In the genomic region with DNA sequence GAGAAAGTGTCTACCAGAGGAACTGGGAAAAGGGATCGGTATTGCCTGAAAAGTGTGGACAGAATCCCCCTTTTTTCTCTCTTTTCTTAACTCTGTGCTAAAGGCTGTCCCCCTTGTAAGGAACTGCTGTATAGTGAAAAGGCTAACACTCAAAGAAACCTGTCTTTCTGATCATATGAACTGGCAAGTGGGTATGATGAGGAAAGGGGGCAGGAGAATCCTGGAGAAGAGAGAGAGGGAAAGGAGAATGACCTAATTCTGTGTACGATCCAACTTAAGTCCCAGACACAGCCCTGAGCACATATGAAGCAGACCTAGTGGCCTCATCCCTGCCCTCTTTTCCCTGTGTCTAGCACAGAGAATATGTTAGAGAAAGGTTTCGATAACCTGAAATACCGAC, we compare ENCODE assay signal across 11 cellular contexts. TPM values are rescaled to one million over a fixed set of nuclear protein-coding genes. Genes with fewer than 3 reads are reported as not detected.
DNase-seq lines count a peak whose midpoint lies in the region; ATAC-seq and TF ChIP-seq lines count a peak whose summit lies in the region.
"Had no signal": no experiment of that assay in that cellular context is flagged by ENCODE, and none has a peak within 500 bp of the region (broad histone marks: within the 10 kb centered on the region; RNA-seq: fewer than 3 reads in every experiment).

No MANE protein-coding gene starts in this region.

- CTCF ChIA-PET in PC-9 (lab: Charles Lee) = interaction anchor here (0.9 to 2.0 kb wide), 4 partner anchors 101 to 311 kb away, joined by 4 to 15 read pairs (median 8); a partner anchor contains a TSS

- no peaks in the 10 kb centered on the region for H3K9me3 ChIP-seq in PC-9 (ENCODE audit: insufficient read depth, low read depth)
- H3K9me3 ChIP-seq in hepatocyte (ENCODE audit: low read depth) = no peaks in the 10 kb centered on the region
- H3K9me3 ChIP-seq: neutrophil had no signal

- H3K36me3 ChIP-seq in PC-9 (ENCODE audit: low read depth) (no peaks in the 10 kb centered on the region), hepatocyte (replicated peaks; ENCODE audit: insufficient read depth, low read depth) (no peaks in the 10 kb centered on the region)
- H3K36me3 ChIP-seq: BLaER1, neutrophil had no signal

- no peak for TF ChIP-seq CTCF in PC-9 (conservative IDR thresholded peaks at IDR 0.05)
- TF ChIP-seq CTCF in hepatocyte (IDR thresholded peaks at IDR 0.05; ENCODE audit: poor library complexity) = no peak

- POLR2A ChIA-PET in PC-9 (lab: Charles Lee; ENCODE audit: unreplicated experiment) = interaction anchor here (0.5 to 0.9 kb wide), 2 partner anchors 659 to 1295 kb away, joined by 3 to 4 read pairs; no protein-coding TSS in a partner anchor

- DNase-seq in activated T-cell treated with anti-CD3 and anti-CD28 coated beads, Interleukin-2, amount 50 U/mL, for 72 hours = peak in 1 of 2 donors; percentile 2
- DNase-seq in activated T-cell treated with anti-CD3 and anti-CD28 coated beads, Interleukin-2, amount 50 U/mL, for 1 hour = no peak
- DNase-seq in PC-9 = no peak
- no peak for DNase-seq in hepatocyte (ENCODE audit: low spot score)
- DNase-seq in dedifferentiated amniotic fluid mesenchymal stem cell (ENCODE audit: extremely low spot score) = no peak
- no peak for DNase-seq in posterior cingulate gyrus

- H3K79me2 ChIP-seq in PC-9 (ENCODE audit: low read depth) (no peaks in the 10 kb centered on the region), hepatocyte (no peaks in the 10 kb centered on the region)

- H3K4me3 Mint-ChIP-seq in activated T-cell treated with anti-CD3 and anti-CD28 coated beads, Interleukin-2, amount 50 U/mL, for 72 hours = peak overlapping the region; percentile 85 to 92

- H3K27me3 ChIP-seq in PC-9 (ENCODE audit: insufficient read depth, low read depth) (no peaks in the 10 kb centered on the region), hepatocyte (no peaks in the 10 kb centered on the region)
- H3K27me3 ChIP-seq: BLaER1 had no signal

- peak overlapping the region; percentile 89 for H3K27ac Mint-ChIP-seq in activated T-cell treated with anti-CD3 and anti-CD28 coated beads, Interleukin-2, amount 50 U/mL, for 72 hours

- ATAC-seq in activated T-cell treated with anti-CD3 and anti-CD28 coated beads, Interleukin-2, amount 50 U/mL, for 72 hours (replicated peaks in 1 of 2) = no peak
- ATAC-seq in GM21381 (IDR thresholded peaks at IDR 0.05; ENCODE audit: unreplicated experiment) = no peak

- H4K20me1 ChIP-seq in PC-9 (ENCODE audit: insufficient read depth) = no peaks in the 10 kb centered on the region
- H4K20me1 ChIP-seq in hepatocyte (ENCODE audit: insufficient read depth, poor library complexity, severe bottlenecking) = no peaks in the 10 kb centered on the region
- H4K20me1 ChIP-seq: BLaER1 had no signal

- H3K9me3 Mint-ChIP-seq in activated T-cell treated with anti-CD3 and anti-CD28 coated beads, Interleukin-2, amount 50 U/mL, for 72 hours = no peaks in the 10 kb centered on the region
- H3K9me3 Mint-ChIP-seq: T-helper 1 cell treated with Interleukin-12 subunit alpha and Interleukin-12 subunit beta and Interleukin-4 antibody, amounts not matched to agents 30 μg/mL and 1 μg/mL, for 36 hours had no signal

- H3K4me1 ChIP-seq in PC-9 (replicated peaks; ENCODE audit: insufficient read depth) (peaks cover 33% of the 10 kb centered on the region), hepatocyte (ENCODE audit: insufficient read depth) (no peaks in the 10 kb centered on the region)
- H3K4me1 ChIP-seq: BLaER1 had no signal

- peaks cover 16% of the 10 kb centered on the region for H3F3A ChIP-seq in PC-9 (ENCODE audit: insufficient read depth, low read depth)

- H3K27ac ChIP-seq in PC-9 (no peak overlapping the region), hepatocyte (no peak overlapping the region), temporal lobe (ENCODE audit: low read depth, low read length) (peak overlapping the region; percentile 27)
- H3K27ac ChIP-seq: neutrophil had no signal

- peak overlapping the region; percentile 99; the same call in 1 of the 2 replicates for H2AFZ ChIP-seq in PC-9
- H2AFZ ChIP-seq in hepatocyte = peak overlapping the region; percentile 82

- H3K27me3 Mint-ChIP-seq in activated T-cell treated with anti-CD3 and anti-CD28 coated beads, Interleukin-2, amount 50 U/mL, for 72 hours (ENCODE audit: low read depth) = no peaks in the 10 kb centered on the region

- peak overlapping the region; percentile 94; the same call in 1 of the 2 replicates for H3K4me3 ChIP-seq in PC-9
- H3K4me3 ChIP-seq in hepatocyte = no peak overlapping the region

- intact Hi-C loops in PC-9 (cut with micrococcal nuclease; ENCODE audit: unreplicated experiment) = loop anchor here (1.0 to 10.0 kb wide), 4 partner anchors 30 to 311 kb away; a partner anchor contains a TSS
- intact Hi-C loops in posterior cingulate gyrus (cut with DNase I) = loop anchor here (2.0 to 5.0 kb wide), 3 partner anchors 101 to 445 kb away; a partner anchor contains a TSS

- H3K9me2 ChIP-seq in PC-9 (ENCODE audit: insufficient read depth) (no peaks in the 10 kb centered on the region), hepatocyte (replicated peaks; ENCODE audit: insufficient read depth) (no peaks in the 10 kb centered on the region)

- peak overlapping the region; percentile 86 for H3K4me2 ChIP-seq in PC-9
- peak overlapping the region; percentile 79 for H3K4me2 ChIP-seq in hepatocyte

- H3K4me1 Mint-ChIP-seq in activated T-cell treated with anti-CD3 and anti-CD28 coated beads, Interleukin-2, amount 50 U/mL, for 72 hours (ENCODE audit: low read depth) = peaks cover 17% of the 10 kb centered on the region

- H3K36me3 Mint-ChIP-seq in activated T-cell treated with anti-CD3 and anti-CD28 coated beads, Interleukin-2, amount 50 U/mL, for 72 hours (ENCODE audit: insufficient read depth in 2 of 2) = no peaks in the 10 kb centered on the region

- BruUV-seq in PC-9 (replicated peaks; lab: Mats Ljungman, UMichigan) = no TSS peak

- WGBS in hepatocyte (ENCODE audit: low lambda C conversion rate, missing lambda C conversion rate) = 91% methylated on average over 4 of the region's 4 CpGs

RNA-seq across cellular contexts. Expression of a gene that starts 1.0 kb away (rescaled TPM):
- under 1 TPM; 0.58 to 0.65 TPM for total RNA-seq in activated T-cell treated with anti-CD3 and anti-CD28 coated beads, Interleukin-2, amount 50 U/mL, for 72 hours
- total RNA-seq in PC-9 (2021) (0.23 and 0.48 TPM in 2 replicates), hepatocyte (0.47 and 0.60 TPM in 2 replicates), temporal lobe (0.49 TPM)
- polyA plus RNA-seq in hepatocyte = 0.19 and 0.44 TPM in 2 replicates
